Comparison of ENCODE assay signal across 28 cellular contexts in the genomic region with DNA sequence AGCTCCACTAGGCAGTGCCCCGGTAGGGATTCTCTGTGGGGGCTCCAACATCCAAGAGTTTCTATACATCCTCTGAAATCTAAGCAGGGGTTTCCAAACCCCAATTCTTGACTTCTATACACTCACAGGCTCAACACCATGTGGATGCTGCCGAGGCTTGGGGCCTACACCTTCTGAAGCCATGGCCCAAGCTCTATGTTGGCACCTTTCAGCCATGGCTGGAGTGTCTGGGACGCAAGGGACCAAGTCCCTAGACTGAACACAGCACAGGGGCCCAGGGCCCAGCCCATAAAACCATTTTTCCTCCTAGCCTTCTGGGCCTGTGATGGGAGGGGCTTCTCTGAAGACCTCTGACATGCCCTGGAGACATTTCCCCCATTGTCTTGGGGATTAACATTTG.
"Had no signal": no experiment of that assay in that cellular context is flagged by ENCODE, and none has a peak within 500 bp of the region (broad histone marks: within the 10 kb centered on the region; RNA-seq: fewer than 3 reads in every experiment).

No MANE protein-coding gene starts in this region.

- FAIRE-seq: colon, endometrium, endothelial cell of umbilical vein, frontal cortex had no signal

- H3K4me3 ChIP-seq: colonic mucosa, coronary artery, dorsolateral prefrontal cortex, esophagus muscularis mucosa, esophagus squamous epithelium, gastrocnemius medialis, gastroesophageal sphincter, heart left ventricle, heart right ventricle had no signal

- H3K9me3 ChIP-seq: colonic mucosa, esophagus squamous epithelium, gastrocnemius medialis, gastroesophageal sphincter had no signal

- H3K27ac ChIP-seq: colonic mucosa, coronary artery, dorsolateral prefrontal cortex, epithelial cell of prostate, esophagus muscularis mucosa, esophagus squamous epithelium, foreskin keratinocyte, gastrocnemius medialis, gastroesophageal sphincter, heart left ventricle, heart right ventricle had no signal

- H3K4me1 Mint-ChIP-seq: endodermal cell had no signal

- H3K27me3 Mint-ChIP-seq: dendritic cell treated with granulocyte-macrophage colony-stimulating factor and Interleukin-4, amounts not matched to agents 40 ng/mL and 50 ng/mL, for 4 days; effector memory CD8-positive, alpha-beta T cell had no signal

- H3K36me3 ChIP-seq: colonic mucosa, esophagus muscularis mucosa, esophagus squamous epithelium, gastrocnemius medialis, gastroesophageal sphincter, heart left ventricle, heart right ventricle had no signal

- H3K27ac Mint-ChIP-seq: dendritic cell treated with granulocyte-macrophage colony-stimulating factor and Interleukin-4, amounts not matched to agents 40 ng/mL and 50 ng/mL, for 4 days; effector memory CD8-positive, alpha-beta T cell; endodermal cell had no signal

- H3K4me3 Mint-ChIP-seq: dendritic cell treated with granulocyte-macrophage colony-stimulating factor and Interleukin-4, amounts not matched to agents 40 ng/mL and 50 ng/mL, for 4 days; effector memory CD8-positive, alpha-beta T cell; endodermal cell had no signal

- H3K4me1 ChIP-seq: colonic mucosa, esophagus muscularis mucosa, esophagus squamous epithelium, foreskin keratinocyte, gastrocnemius medialis, gastroesophageal sphincter, heart left ventricle, heart right ventricle had no signal

- DNase-seq: colonic mucosa; cortex of kidney; dermis blood vessel endothelial cell; dorsolateral prefrontal cortex; effector CD8-positive, alpha-beta T cell; effector memory CD4-positive, alpha-beta T cell; effector memory CD8-positive, alpha-beta T cell; endodermal cell; erythroblast; esophagus squamous epithelium; foreskin fibroblast; foreskin keratinocyte; foreskin melanocyte; gastrocnemius medialis; glutamatergic neuron; head of caudate nucleus; heart left ventricle; heart right ventricle had no signal

- ATAC-seq: effector memory CD8-positive, alpha-beta T cell; esophagus mucosa; foreskin keratinocyte; gastrocnemius medialis; gastroesophageal sphincter; heart left ventricle; heart right ventricle had no signal
